In genomic region chr1:106836708-106837107, GRCh38 we compare ENCODE assay signal across 17 cellular contexts.
DNase-seq lines count a peak whose midpoint lies in the region; ATAC-seq and TF ChIP-seq lines count a peak whose summit lies in the region.
"Had no signal": no experiment of that assay in that cellular context is flagged by ENCODE, and none has a peak within 500 bp of the region (broad histone marks: within the 10 kb centered on the region; RNA-seq: fewer than 3 reads in every experiment).

No MANE protein-coding gene starts in this region.

- no peak overlapping the region for H3K4me3 ChIP-seq in SU-DHL-6 (ENCODE audit: insufficient read depth, low read length, poor library complexity, severe bottlenecking)
- H3K4me3 ChIP-seq: colonic mucosa had no signal

- no peak overlapping the region for H3K9ac ChIP-seq in SU-DHL-6 (ENCODE audit: low read length)

- peak overlapping the region; percentile 30 for H2AFZ ChIP-seq in SU-DHL-6 (ENCODE audit: low read depth, low read length, severe bottlenecking)

- no peaks in the 10 kb centered on the region for H3K27me3 ChIP-seq in SU-DHL-6 (ENCODE audit: low read length)
- H3K27me3 ChIP-seq: colonic mucosa had no signal

- H4K20me1 ChIP-seq in SU-DHL-6 (ENCODE audit: low read depth, low read length), result no peaks in the 10 kb centered on the region

- no peaks in the 10 kb centered on the region for H3K9me2 ChIP-seq in SU-DHL-6 (replicated peaks; ENCODE audit: insufficient read depth, low read length)

- H3K36me3 ChIP-seq in SU-DHL-6 (ENCODE audit: low read length), result no peaks in the 10 kb centered on the region
- H3K36me3 ChIP-seq: colonic mucosa had no signal

- ATAC-seq in GM19023 (IDR thresholded peaks at IDR 0.05; ENCODE audit: unreplicated experiment) (peak; percentile 81), GM21619 (IDR thresholded peaks at IDR 0.05; ENCODE audit: unreplicated experiment) (peak; percentile 96), HG03064 (IDR thresholded peaks at IDR 0.05; ENCODE audit: low read depth, unreplicated experiment) (peak; percentile 79)

- no peak for DNase-seq in iPS-NIHi7 (ENCODE audit: extremely low spot score)
- no peak for DNase-seq in Ammon's horn (ENCODE audit: low spot score)
- DNase-seq in T-helper 1 cell, result no peak
- no peak for DNase-seq in NCI-H1417 treated with DMSO at 0.1 percent for 48 hours (lab: John Stamatoyannopoulos, UW)
- DNase-seq: activated CD4-positive, alpha-beta T cell treated with anti-CD3 and anti-CD28 coated beads for 1 hour; activated T-cell treated with anti-CD3 and anti-CD28 coated beads, Interleukin-2, amount 50 U/mL, for 24 hours; amniotic stem cell; colonic mucosa; KG1; NCI-H1436 treated with DMSO at 0.1 percent for 48 hours; NCI-H526 treated with DMSO at 0.1 percent for 48 hours; nucleus accumbens had no signal

- TF ChIP-seq CTCF in SU-DHL-6 (IDR thresholded peaks at IDR 0.05; ENCODE audit: insufficient read depth, low read length, poor library complexity, severe bottlenecking), result no peak

- no peaks in the 10 kb centered on the region for H3K9me3 ChIP-seq in SU-DHL-6 (ENCODE audit: insufficient read depth, low read length)
- H3K9me3 ChIP-seq: colonic mucosa had no signal

- H3K79me2 ChIP-seq in SU-DHL-6 (ENCODE audit: insufficient read depth, low read length), result no peaks in the 10 kb centered on the region

- no peaks in the 10 kb centered on the region for H3F3A ChIP-seq in SU-DHL-6 (ENCODE audit: insufficient read depth)

- H3K4me2 ChIP-seq in SU-DHL-6 (ENCODE audit: low read depth, low read length, poor library complexity, severe bottlenecking), result no peak overlapping the region

- no peak overlapping the region for H3K27ac ChIP-seq in SU-DHL-6 (ENCODE audit: low read depth, low read length)
- H3K27ac ChIP-seq: C4-2B, colonic mucosa had no signal
